1 cellular context compared by ENCODE assay signal in genomic region chr6:15313367-15313766, GRCh38.
TF ChIP-seq lines count a peak whose summit lies in the region.

No MANE protein-coding gene starts in this region.

TF ChIP-seq in GM12878, 131 proteins besides CTCF, POLR2A, EP300 and RAD21 (continued from another document):
- no peak for TF ChIP-seq CEBPZ (IDR thresholded peaks at IDR 0.05; ENCODE audit: low read depth, low read length)
- no peak for TF ChIP-seq CEBPB (IDR thresholded peaks at IDR 0.05; ENCODE audit: borderline replicate concordance in 1 of 2, low read depth in 2 of 2, low read length in 2 of 2)
- TF ChIP-seq SUZ12 (IDR thresholded peaks at IDR 0.05; ENCODE audit: unreplicated experiment): no peak
- no peak for TF ChIP-seq SMAD1 (IDR thresholded peaks at IDR 0.05; ENCODE audit: low read depth, partially characterized antibody)
- TF ChIP-seq MTA3 (IDR thresholded peaks at IDR 0.05; ENCODE audit: borderline replicate concordance, low read length): no peak
- no peak for TF ChIP-seq BCLAF1 (IDR thresholded peaks at IDR 0.05)
- no peak for TF ChIP-seq BRCA1 (IDR thresholded peaks at IDR 0.05; ENCODE audit: low read depth, low read length)
- TF ChIP-seq HCFC1 (IDR thresholded peaks at IDR 0.05; ENCODE audit: low read length): no peak
- TF ChIP-seq CHD4 (IDR thresholded peaks at IDR 0.05): no peak
- TF ChIP-seq ELK1 (IDR thresholded peaks at IDR 0.05; ENCODE audit: low read depth, low read length): no peak
- TF ChIP-seq FOS (IDR thresholded peaks at IDR 0.05; ENCODE audit: borderline replicate concordance, extremely low read depth, insufficient read length): no peak
- TF ChIP-seq STAT3 (IDR thresholded peaks at IDR 0.05; ENCODE audit: low read depth, low read length): no peak
- 0 out of 2 replicates have a peak, but pooled peaks have one; percentile 19 for TF ChIP-seq RELB (IDR thresholded peaks at IDR 0.05; ENCODE audit: low read depth)
- no peak for TF ChIP-seq NFXL1 (IDR thresholded peaks at IDR 0.05; ENCODE audit: borderline replicate concordance)
- no peak for TF ChIP-seq NBN (IDR thresholded peaks at IDR 0.05)
- TF ChIP-seq E2F8 (IDR thresholded peaks at IDR 0.05; ENCODE audit: low read depth, partially characterized antibody): no peak
- TF ChIP-seq PRDM15 (CRISPR knock-in tag; IDR thresholded peaks at IDR 0.05): no peak
- no peak for TF ChIP-seq PBX3 (IDR thresholded peaks at IDR 0.05; ENCODE audit: insufficient replicate concordance, low read depth, low read length)
- no peak for TF ChIP-seq CBFB (IDR thresholded peaks at IDR 0.05; ENCODE audit: low read depth)
- TF ChIP-seq RAD51 (IDR thresholded peaks at IDR 0.05): no peak
- peak; percentile 70 for TF ChIP-seq POLR2AphosphoS5 (IDR thresholded peaks at IDR 0.05; ENCODE audit: low read length)
- no peak for TF ChIP-seq FOXK2 (IDR thresholded peaks at IDR 0.05)
- TF ChIP-seq GABPA (IDR thresholded peaks at IDR 0.05; ENCODE audit: low read depth): no peak
- TF ChIP-seq PAX5 (IDR thresholded peaks at IDR 0.05; ENCODE audit: borderline replicate concordance, low read depth, low read length): no peak
- no peak for TF ChIP-seq RB1 (IDR thresholded peaks at IDR 0.05; ENCODE audit: borderline replicate concordance)
- TF ChIP-seq ATF7 (IDR thresholded peaks at IDR 0.05; ENCODE audit: low read depth): no peak
- TF ChIP-seq PAX8 (IDR thresholded peaks at IDR 0.05): no peak; the same call in 1 of the 2 replicates
- no peak for TF ChIP-seq CREB1 (IDR thresholded peaks at IDR 0.05; ENCODE audit: low read depth)
- TF ChIP-seq TAF1 (IDR thresholded peaks at IDR 0.05; ENCODE audit: borderline replicate concordance, low read depth, low read length): no peak
- TF ChIP-seq EZH2 (IDR thresholded peaks at IDR 0.05; ENCODE audit: borderline replicate concordance, control insufficient read depth, low read depth, low read length): no peak
- TF ChIP-seq MEF2A (IDR thresholded peaks at IDR 0.05; ENCODE audit: insufficient read depth, low read depth, low read length): no peak
- no peak for TF ChIP-seq IKZF1 (conservative IDR thresholded peaks at IDR 0.05)
- TF ChIP-seq HDGF (IDR thresholded peaks at IDR 0.05): no peak
- TF ChIP-seq ZNF622 (IDR thresholded peaks at IDR 0.05): no peak
- no peak for TF ChIP-seq TBL1XR1 (IDR thresholded peaks at IDR 0.05; ENCODE audit: low read depth, low read length)
- no peak for TF ChIP-seq CUX1 (IDR thresholded peaks at IDR 0.05; ENCODE audit: insufficient replicate concordance, low read depth, low read length)
- 0 out of 2 replicates have a peak, but pooled peaks have one; percentile 1 for TF ChIP-seq SPI1 (IDR thresholded peaks at IDR 0.05; ENCODE audit: borderline replicate concordance, insufficient read depth, low read depth, low read length)
